ENCODE assay signal across 15 cellular contexts in the genomic region with DNA sequence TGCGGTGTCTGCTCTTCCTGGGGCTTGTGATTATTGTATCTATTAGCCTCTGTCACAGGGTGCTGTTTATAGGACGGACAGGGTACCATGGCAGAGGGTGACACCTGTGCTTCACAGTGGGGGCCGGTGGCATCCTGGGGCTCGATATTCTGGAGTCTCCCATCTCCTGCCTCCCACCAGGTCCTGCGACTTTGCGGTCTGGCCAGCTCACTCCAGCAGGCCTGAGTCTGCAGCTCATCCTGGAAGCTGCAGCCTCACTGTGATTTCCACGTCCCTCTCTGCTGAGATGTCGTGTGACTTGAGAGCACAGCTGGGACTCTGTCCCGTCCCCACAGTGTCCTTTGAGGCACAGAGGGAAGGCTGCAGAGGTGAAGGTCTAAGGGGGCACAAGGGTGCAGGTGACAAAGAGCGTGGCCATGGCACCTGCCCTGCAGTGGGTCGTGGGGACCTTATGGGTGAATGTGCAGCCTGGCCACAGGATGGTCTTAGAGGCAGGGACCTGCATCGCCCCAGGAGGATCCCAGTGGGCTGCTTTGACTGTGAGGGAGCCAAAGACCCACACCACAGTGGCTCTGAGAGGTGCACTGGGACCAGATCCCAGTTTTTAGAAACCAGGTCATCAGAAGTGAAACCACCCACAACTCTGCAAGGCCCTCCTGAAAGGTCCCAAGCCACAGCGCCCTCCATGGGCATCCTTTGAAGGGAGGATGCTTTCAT.
DNase-seq lines count a peak whose midpoint lies in the region; ATAC-seq and TF ChIP-seq lines count a peak whose summit lies in the region.
"Had no signal": no experiment of that assay in that cellular context is flagged by ENCODE, and none has a peak within 500 bp of the region (broad histone marks: within the 10 kb centered on the region; RNA-seq: fewer than 3 reads in every experiment).

No MANE protein-coding gene starts in this region.

- H2AFZ ChIP-seq in neural progenitor cell (replicated peaks), result peak overlapping the region; percentile 48

- H3K36me3 Mint-ChIP-seq in neural progenitor cell, result no peaks in the 10 kb centered on the region
- H3K36me3 Mint-ChIP-seq in CD4-positive, alpha-beta memory T cell, result no peaks in the 10 kb centered on the region

- H3K27me3 Mint-ChIP-seq in neural progenitor cell (ENCODE audit: insufficient read depth, low read depth), result peaks cover 4% of the 10 kb centered on the region
- no peaks in the 10 kb centered on the region for H3K27me3 Mint-ChIP-seq in CD4-positive, alpha-beta memory T cell

- no peak overlapping the region for H3K9ac ChIP-seq in neural progenitor cell
- H3K9ac ChIP-seq: KMS-11 had no signal

- intact Hi-C loops in left ventricle myocardium superior (cut with micrococcal nuclease), result no loop called here
- intact Hi-C loops in CD4-positive, alpha-beta memory T cell (cut with micrococcal nuclease), result no loop called here

- POLR2A ChIA-PET in CD4-positive, alpha-beta memory T cell (lab: Charles Lee; ENCODE audit: partially characterized antibody), result no interaction called here

- H3K27ac ChIP-seq in right atrium auricular region (no peak overlapping the region), coronary artery (no peak overlapping the region), neural progenitor cell (no peak overlapping the region)
- H3K27ac ChIP-seq in CD4-positive, alpha-beta memory T cell (ENCODE audit: low read depth, low read length), result no peak overlapping the region
- H3K27ac ChIP-seq: KMS-11, Peyer's patch had no signal

- no peaks in the 10 kb centered on the region for H3K9me3 ChIP-seq in right atrium auricular region
- no peaks in the 10 kb centered on the region for H3K9me3 ChIP-seq in neural progenitor cell (ENCODE audit: low read depth)
- H3K9me3 ChIP-seq in CD4-positive, alpha-beta memory T cell (ENCODE audit: control insufficient read depth in 1 of 2, low read length in 2 of 2), result no peaks in the 10 kb centered on the region
- H3K9me3 ChIP-seq: Caco-2, Peyer's patch had no signal

- no peaks in the 10 kb centered on the region for H3K9me3 Mint-ChIP-seq in neural progenitor cell
- H3K9me3 Mint-ChIP-seq in CD4-positive, alpha-beta memory T cell, result no peaks in the 10 kb centered on the region

- no peak overlapping the region for H3K27ac Mint-ChIP-seq in neural progenitor cell
- no peak overlapping the region for H3K27ac Mint-ChIP-seq in CD4-positive, alpha-beta memory T cell

- no peaks in the 10 kb centered on the region for H3K4me1 Mint-ChIP-seq in neural progenitor cell
- peaks cover 0 to 2% (median under 1%) of the 10 kb centered on the region in 4 donors for H3K4me1 Mint-ChIP-seq in CD4-positive, alpha-beta memory T cell

- ATAC-seq in left ventricle myocardium superior, result no peak
- ATAC-seq: Right ventricle myocardium inferior had no signal

- no peak overlapping the region for H3K4me2 ChIP-seq in neural progenitor cell
- H3K4me2 ChIP-seq: KMS-11 had no signal

- CTCF ChIA-PET in CD4-positive, alpha-beta memory T cell (lab: Charles Lee; ENCODE audit: partially characterized antibody), result interaction anchor here (1.3 kb wide), 1 partner anchor 11 kb away, joined by 3 read pairs; no protein-coding TSS in a partner anchor

- peak; percentile 48 for DNase-seq in right atrium auricular region (ENCODE audit: low spot score)
- DNase-seq in left ventricle myocardium superior, result no peak
- DNase-seq in coronary artery (ENCODE audit: low spot score), result peak; percentile 45
- DNase-seq in neural progenitor cell (ENCODE audit: low spot score), result no peak
- no peak for DNase-seq in OCI-M2 (lab: John Stamatoyannopoulos, UW; ENCODE audit: unreplicated experiment)
- DNase-seq in dermis blood vessel endothelial cell, result no peak
- DNase-seq in CD4-positive, alpha-beta memory T cell, result no peak
- DNase-seq: Caco-2, H7, NCI-H1048, NCI-H2081 treated with DMSO at 0.1 percent for 48 hours, NCI-H510A treated with DMSO at 0.1 percent for 48 hours, Peyer's patch had no signal

- TF ChIP-seq CTCF in right atrium auricular region (IDR thresholded peaks at IDR 0.05), result no peak
- no peak for TF ChIP-seq CTCF in coronary artery (IDR thresholded peaks at IDR 0.05)
- TF ChIP-seq CTCF in neural progenitor cell (IDR thresholded peaks at IDR 0.05), result no peak

- no peak overlapping the region for H3K4me3 Mint-ChIP-seq in neural progenitor cell
- no peak overlapping the region for H3K4me3 Mint-ChIP-seq in CD4-positive, alpha-beta memory T cell

- no peaks in the 10 kb centered on the region for H3K79me2 ChIP-seq in neural progenitor cell (ENCODE audit: low read depth)

- H3F3A ChIP-seq in neural progenitor cell (ENCODE audit: low read depth), result no peaks in the 10 kb centered on the region

- H3K4me1 ChIP-seq in right atrium auricular region (no peaks in the 10 kb centered on the region), neural progenitor cell (no peaks in the 10 kb centered on the region)
- H3K4me1 ChIP-seq in CD4-positive, alpha-beta memory T cell (ENCODE audit: insufficient read depth, low read length), result no peaks in the 10 kb centered on the region
- H3K4me1 ChIP-seq: Caco-2 had no signal

- H4K20me1 ChIP-seq in neural progenitor cell (ENCODE audit: low read depth), result no peaks in the 10 kb centered on the region

- H3K27me3 ChIP-seq in right atrium auricular region, result no peaks in the 10 kb centered on the region
- H3K27me3 ChIP-seq in neural progenitor cell, result no peaks in the 10 kb centered on the region
- no peaks in the 10 kb centered on the region for H3K27me3 ChIP-seq in CD4-positive, alpha-beta memory T cell (ENCODE audit: insufficient read depth, low read length)
- H3K27me3 ChIP-seq: Peyer's patch had no signal

- no peaks in the 10 kb centered on the region for H3K36me3 ChIP-seq in right atrium auricular region
- H3K36me3 ChIP-seq in neural progenitor cell, result no peaks in the 10 kb centered on the region
- H3K36me3 ChIP-seq in CD4-positive, alpha-beta memory T cell (ENCODE audit: insufficient read depth, low read length), result no peaks in the 10 kb centered on the region
- H3K36me3 ChIP-seq: Peyer's patch had no signal

- no peak overlapping the region for H3K4me3 ChIP-seq in right atrium auricular region
- no peak overlapping the region for H3K4me3 ChIP-seq in coronary artery
- no peak overlapping the region for H3K4me3 ChIP-seq in neural progenitor cell
- H3K4me3 ChIP-seq in CD4-positive, alpha-beta memory T cell (ENCODE audit: low read length in 2 of 2), result no peak overlapping the region
- H3K4me3 ChIP-seq: Peyer's patch had no signal

Comparison
In these comparisons a context has a peak if more than half of its experiments do, and no peak if none do; other contexts are left out.
1. DNase-seq: peak in right atrium auricular region (single experiment) and coronary artery (single experiment); none in left ventricle myocardium superior (single experiment), neural progenitor cell (single experiment), OCI-M2 (single experiment), dermis blood vessel endothelial cell (single experiment) and CD4-positive, alpha-beta memory T cell (0 of 5).